ENCODE assay signal across 1 cellular context in the genomic region with DNA sequence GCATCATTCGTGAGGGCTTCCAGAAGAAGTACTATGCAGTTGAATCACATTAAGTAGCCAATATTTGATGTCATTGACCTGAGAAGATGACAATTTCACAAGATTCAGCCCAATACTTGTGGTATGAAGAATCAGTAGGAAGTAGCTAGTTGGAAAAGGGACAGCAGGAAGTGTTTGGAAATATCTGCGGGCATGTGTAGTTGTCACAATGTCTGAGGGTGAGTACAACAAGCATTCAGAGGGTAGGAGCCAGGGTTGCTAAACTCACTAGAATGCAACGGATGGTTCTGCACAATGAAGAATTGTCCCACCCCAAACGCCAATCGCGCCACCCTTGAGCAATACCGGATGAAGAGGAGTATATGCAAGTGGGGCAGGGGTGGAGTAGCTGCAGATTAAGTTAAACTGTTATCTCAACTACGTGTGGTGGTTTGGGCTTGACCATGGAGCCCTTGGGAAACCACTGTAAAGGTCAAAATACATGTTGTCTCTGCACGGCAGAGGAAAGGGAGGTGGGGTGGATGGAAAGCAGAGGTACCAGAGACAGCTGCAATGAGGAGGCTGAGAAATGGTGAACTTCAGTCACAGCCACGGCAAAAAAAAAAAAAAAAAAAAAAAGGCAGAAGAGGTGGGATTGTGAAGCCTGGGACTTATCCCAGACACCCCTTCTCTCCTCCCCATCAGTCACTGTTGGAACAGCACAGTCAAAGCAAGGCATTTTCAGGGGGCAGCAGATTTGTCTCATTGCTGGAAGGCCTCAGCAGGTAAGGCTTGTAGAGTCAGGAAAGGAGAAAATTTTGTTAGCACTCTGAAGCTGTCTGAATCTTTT.
TF ChIP-seq lines count a peak whose summit lies in the region.

No MANE protein-coding gene starts in this region.

TF ChIP-seq in HepG2, 621 proteins besides CTCF, POLR2A, EP300 and RAD21 (continued from another document and continues in another):
- TF ChIP-seq, protein P1, sequence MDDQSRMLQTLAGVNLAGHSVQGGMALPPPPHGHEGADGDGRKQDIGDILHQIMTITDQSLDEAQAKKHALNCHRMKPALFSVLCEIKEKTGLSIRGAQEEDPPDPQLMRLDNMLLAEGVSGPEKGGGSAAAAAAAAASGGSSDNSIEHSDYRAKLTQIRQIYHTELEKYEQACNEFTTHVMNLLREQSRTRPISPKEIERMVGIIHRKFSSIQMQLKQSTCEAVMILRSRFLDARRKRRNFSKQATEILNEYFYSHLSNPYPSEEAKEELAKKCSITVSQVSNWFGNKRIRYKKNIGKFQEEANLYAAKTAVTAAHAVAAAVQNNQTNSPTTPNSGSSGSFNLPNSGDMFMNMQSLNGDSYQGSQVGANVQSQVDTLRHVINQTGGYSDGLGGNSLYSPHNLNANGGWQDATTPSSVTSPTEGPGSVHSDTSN (CRISPR knock-in tag; IDR thresholded peaks at IDR 0.05; ENCODE audit: borderline replicate concordance): no peak
- TF ChIP-seq ZFP36 (IDR thresholded peaks at IDR 0.05; ENCODE audit: borderline replicate concordance, low read depth, low read length, partially characterized antibody) (peak; percentile 43), ZNF567 (CRISPR knock-in tag; IDR thresholded peaks at IDR 0.05; ENCODE audit: borderline replicate concordance) (peak; percentile 74; the same call in 1 of the 2 replicates), GZF1 (CRISPR knock-in tag; IDR thresholded peaks at IDR 0.05) (peak; percentile 79; the same call in 1 of the 2 replicates), CEBPG (CRISPR knock-in tag; IDR thresholded peaks at IDR 0.05) (peak; percentile 99), ASH2L (IDR thresholded peaks at IDR 0.05; ENCODE audit: insufficient read length, low read depth, low read length) (peak; percentile 80), BHLHE40 (IDR thresholded peaks at IDR 0.05; ENCODE audit: low read length) (peak; percentile 64; the same call in 1 of the 2 replicates), ISL2 (CRISPR knock-in tag; IDR thresholded peaks at IDR 0.05) (peak; percentile 98), KLF15 (CRISPR knock-in tag; IDR thresholded peaks at IDR 0.05; ENCODE audit: borderline replicate concordance) (no peak; the same call in 1 of the 2 replicates), ZNF547 (CRISPR knock-in tag; IDR thresholded peaks at IDR 0.05) (no peak), ZNF143 (CRISPR knock-in tag; IDR thresholded peaks at IDR 0.05) (peak; percentile 25; the same call in 1 of the 2 replicates), ZNF605 (CRISPR knock-in tag; IDR thresholded peaks at IDR 0.05) (no peak; the same call in 1 of the 2 replicates), ETV6 (CRISPR knock-in tag; conservative IDR thresholded peaks at IDR 0.05) (peak; percentile 96), ZNF737 (CRISPR knock-in tag; IDR thresholded peaks at IDR 0.05; ENCODE audit: borderline replicate concordance) (no peak; the same call in 1 of the 2 replicates), KAT2B (IDR thresholded peaks at IDR 0.05; ENCODE audit: borderline replicate concordance, low read depth, low read length) (no peak), JARID2 (CRISPR knock-in tag; IDR thresholded peaks at IDR 0.05; ENCODE audit: insufficient replicate concordance) (peak; percentile 33), MATR3 (CRISPR knock-in tag; IDR thresholded peaks at IDR 0.05) (no peak), ZNF589 (CRISPR knock-in tag; conservative IDR thresholded peaks at IDR 0.05) (peak; percentile 93), ZNF484 (CRISPR knock-in tag; IDR thresholded peaks at IDR 0.05; ENCODE audit: borderline replicate concordance, low read depth) (no peak), EHMT2 (IDR thresholded peaks at IDR 0.05; ENCODE audit: borderline replicate concordance, low read depth, low read length) (peak; percentile 98), NR2F1 (CRISPR knock-in tag; IDR thresholded peaks at IDR 0.05) (peak; percentile 81 to 82), PAF1 (CRISPR knock-in tag; IDR thresholded peaks at IDR 0.05) (peak; percentile 68; the same call in 1 of the 2 replicates)
- TF ChIP-seq, protein P2, sequence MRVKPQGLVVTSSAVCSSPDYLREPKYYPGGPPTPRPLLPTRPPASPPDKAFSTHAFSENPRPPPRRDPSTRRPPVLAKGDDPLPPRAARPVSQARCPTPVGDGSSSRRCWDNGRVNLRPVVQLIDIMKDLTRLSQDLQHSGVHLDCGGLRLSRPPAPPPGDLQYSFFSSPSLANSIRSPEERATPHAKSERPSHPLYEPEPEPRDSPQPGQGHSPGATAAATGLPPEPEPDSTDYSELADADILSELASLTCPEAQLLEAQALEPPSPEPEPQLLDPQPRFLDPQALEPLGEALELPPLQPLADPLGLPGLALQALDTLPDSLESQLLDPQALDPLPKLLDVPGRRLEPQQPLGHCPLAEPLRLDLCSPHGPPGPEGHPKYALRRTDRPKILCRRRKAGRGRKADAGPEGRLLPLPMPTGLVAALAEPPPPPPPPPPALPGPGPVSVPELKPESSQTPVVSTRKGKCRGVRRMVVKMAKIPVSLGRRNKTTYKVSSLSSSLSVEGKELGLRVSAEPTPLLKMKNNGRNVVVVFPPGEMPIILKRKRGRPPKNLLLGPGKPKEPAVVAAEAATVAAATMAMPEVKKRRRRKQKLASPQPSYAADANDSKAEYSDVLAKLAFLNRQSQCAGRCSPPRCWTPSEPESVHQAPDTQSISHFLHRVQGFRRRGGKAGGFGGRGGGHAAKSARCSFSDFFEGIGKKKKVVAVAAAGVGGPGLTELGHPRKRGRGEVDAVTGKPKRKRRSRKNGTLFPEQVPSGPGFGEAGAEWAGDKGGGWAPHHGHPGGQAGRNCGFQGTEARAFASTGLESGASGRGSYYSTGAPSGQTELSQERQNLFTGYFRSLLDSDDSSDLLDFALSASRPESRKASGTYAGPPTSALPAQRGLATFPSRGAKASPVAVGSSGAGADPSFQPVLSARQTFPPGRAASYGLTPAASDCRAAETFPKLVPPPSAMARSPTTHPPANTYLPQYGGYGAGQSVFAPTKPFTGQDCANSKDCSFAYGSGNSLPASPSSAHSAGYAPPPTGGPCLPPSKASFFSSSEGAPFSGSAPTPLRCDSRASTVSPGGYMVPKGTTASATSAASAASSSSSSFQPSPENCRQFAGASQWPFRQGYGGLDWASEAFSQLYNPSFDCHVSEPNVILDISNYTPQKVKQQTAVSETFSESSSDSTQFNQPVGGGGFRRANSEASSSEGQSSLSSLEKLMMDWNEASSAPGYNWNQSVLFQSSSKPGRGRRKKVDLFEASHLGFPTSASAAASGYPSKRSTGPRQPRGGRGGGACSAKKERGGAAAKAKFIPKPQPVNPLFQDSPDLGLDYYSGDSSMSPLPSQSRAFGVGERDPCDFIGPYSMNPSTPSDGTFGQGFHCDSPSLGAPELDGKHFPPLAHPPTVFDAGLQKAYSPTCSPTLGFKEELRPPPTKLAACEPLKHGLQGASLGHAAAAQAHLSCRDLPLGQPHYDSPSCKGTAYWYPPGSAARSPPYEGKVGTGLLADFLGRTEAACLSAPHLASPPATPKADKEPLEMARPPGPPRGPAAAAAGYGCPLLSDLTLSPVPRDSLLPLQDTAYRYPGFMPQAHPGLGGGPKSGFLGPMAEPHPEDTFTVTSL (CRISPR knock-in tag; IDR thresholded peaks at IDR 0.05; ENCODE audit: borderline replicate concordance): peak; percentile 93; the same call in 1 of the 2 replicates
- TF ChIP-seq, protein P3, sequence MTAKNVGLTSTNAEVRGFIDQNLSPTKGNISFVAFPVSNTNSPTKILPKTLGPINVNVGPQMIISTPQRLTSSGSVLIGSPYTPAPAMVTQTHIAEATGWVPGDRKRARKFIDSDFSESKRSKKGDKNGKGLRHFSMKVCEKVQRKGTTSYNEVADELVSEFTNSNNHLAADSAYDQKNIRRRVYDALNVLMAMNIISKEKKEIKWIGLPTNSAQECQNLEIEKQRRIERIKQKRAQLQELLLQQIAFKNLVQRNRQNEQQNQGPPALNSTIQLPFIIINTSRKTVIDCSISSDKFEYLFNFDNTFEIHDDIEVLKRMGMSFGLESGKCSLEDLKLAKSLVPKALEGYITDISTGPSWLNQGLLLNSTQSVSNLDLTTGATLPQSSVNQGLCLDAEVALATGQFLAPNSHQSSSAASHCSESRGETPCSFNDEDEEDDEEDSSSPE (CRISPR knock-in tag; IDR thresholded peaks at IDR 0.05): peak; percentile 86
- TF ChIP-seq, protein P4, sequence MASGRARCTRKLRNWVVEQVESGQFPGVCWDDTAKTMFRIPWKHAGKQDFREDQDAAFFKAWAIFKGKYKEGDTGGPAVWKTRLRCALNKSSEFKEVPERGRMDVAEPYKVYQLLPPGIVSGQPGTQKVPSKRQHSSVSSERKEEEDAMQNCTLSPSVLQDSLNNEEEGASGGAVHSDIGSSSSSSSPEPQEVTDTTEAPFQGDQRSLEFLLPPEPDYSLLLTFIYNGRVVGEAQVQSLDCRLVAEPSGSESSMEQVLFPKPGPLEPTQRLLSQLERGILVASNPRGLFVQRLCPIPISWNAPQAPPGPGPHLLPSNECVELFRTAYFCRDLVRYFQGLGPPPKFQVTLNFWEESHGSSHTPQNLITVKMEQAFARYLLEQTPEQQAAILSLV (CRISPR knock-in tag; IDR thresholded peaks at IDR 0.05; ENCODE audit: borderline replicate concordance): peak; percentile 66; the same call in 1 of the 2 replicates
- TF ChIP-seq, protein P5, sequence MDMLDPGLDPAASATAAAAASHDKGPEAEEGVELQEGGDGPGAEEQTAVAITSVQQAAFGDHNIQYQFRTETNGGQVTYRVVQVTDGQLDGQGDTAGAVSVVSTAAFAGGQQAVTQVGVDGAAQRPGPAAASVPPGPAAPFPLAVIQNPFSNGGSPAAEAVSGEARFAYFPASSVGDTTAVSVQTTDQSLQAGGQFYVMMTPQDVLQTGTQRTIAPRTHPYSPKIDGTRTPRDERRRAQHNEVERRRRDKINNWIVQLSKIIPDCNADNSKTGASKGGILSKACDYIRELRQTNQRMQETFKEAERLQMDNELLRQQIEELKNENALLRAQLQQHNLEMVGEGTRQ (IDR thresholded peaks at IDR 0.05; ENCODE audit: low read depth, low read length): no peak
- TF ChIP-seq, protein P5 (CRISPR knock-in tag; IDR thresholded peaks at IDR 0.05; ENCODE audit: borderline replicate concordance): no peak
- TF ChIP-seq, protein P6, sequence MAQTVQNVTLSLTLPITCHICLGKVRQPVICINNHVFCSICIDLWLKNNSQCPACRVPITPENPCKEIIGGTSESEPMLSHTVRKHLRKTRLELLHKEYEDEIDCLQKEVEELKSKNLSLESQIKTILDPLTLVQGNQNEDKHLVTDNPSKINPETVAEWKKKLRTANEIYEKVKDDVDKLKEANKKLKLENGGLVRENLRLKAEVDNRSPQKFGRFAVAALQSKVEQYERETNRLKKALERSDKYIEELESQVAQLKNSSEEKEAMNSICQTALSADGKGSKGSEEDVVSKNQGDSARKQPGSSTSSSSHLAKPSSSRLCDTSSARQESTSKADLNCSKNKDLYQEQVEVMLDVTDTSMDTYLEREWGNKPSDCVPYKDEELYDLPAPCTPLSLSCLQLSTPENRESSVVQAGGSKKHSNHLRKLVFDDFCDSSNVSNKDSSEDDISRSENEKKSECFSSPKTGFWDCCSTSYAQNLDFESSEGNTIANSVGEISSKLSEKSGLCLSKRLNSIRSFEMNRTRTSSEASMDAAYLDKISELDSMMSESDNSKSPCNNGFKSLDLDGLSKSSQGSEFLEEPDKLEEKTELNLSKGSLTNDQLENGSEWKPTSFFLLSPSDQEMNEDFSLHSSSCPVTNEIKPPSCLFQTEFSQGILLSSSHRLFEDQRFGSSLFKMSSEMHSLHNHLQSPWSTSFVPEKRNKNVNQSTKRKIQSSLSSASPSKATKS (CRISPR knock-in tag; IDR thresholded peaks at IDR 0.05): peak; percentile 98; the same call in 1 of the 2 replicates
- TF ChIP-seq, protein P7, sequence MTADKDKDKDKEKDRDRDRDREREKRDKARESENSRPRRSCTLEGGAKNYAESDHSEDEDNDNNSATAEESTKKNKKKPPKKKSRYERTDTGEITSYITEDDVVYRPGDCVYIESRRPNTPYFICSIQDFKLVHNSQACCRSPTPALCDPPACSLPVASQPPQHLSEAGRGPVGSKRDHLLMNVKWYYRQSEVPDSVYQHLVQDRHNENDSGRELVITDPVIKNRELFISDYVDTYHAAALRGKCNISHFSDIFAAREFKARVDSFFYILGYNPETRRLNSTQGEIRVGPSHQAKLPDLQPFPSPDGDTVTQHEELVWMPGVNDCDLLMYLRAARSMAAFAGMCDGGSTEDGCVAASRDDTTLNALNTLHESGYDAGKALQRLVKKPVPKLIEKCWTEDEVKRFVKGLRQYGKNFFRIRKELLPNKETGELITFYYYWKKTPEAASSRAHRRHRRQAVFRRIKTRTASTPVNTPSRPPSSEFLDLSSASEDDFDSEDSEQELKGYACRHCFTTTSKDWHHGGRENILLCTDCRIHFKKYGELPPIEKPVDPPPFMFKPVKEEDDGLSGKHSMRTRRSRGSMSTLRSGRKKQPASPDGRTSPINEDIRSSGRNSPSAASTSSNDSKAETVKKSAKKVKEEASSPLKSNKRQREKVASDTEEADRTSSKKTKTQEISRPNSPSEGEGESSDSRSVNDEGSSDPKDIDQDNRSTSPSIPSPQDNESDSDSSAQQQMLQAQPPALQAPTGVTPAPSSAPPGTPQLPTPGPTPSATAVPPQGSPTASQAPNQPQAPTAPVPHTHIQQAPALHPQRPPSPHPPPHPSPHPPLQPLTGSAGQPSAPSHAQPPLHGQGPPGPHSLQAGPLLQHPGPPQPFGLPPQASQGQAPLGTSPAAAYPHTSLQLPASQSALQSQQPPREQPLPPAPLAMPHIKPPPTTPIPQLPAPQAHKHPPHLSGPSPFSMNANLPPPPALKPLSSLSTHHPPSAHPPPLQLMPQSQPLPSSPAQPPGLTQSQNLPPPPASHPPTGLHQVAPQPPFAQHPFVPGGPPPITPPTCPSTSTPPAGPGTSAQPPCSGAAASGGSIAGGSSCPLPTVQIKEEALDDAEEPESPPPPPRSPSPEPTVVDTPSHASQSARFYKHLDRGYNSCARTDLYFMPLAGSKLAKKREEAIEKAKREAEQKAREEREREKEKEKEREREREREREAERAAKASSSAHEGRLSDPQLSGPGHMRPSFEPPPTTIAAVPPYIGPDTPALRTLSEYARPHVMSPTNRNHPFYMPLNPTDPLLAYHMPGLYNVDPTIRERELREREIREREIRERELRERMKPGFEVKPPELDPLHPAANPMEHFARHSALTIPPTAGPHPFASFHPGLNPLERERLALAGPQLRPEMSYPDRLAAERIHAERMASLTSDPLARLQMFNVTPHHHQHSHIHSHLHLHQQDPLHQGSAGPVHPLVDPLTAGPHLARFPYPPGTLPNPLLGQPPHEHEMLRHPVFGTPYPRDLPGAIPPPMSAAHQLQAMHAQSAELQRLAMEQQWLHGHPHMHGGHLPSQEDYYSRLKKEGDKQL (CRISPR knock-in tag; IDR thresholded peaks at IDR 0.05; ENCODE audit: low read depth): peak; percentile 96
- TF ChIP-seq, protein P8, sequence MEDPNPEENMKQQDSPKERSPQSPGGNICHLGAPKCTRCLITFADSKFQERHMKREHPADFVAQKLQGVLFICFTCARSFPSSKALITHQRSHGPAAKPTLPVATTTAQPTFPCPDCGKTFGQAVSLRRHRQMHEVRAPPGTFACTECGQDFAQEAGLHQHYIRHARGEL (CRISPR knock-in tag; IDR thresholded peaks at IDR 0.05): no peak
